ENCODE assay signal across 1 cellular context in genomic region chr1:158716335-158716734, GRCh38.
A peak's percentile ranks its signal among the peaks of the same experiment; 100 is the strongest.
TF ChIP-seq lines count a peak whose summit lies in the region.

No MANE protein-coding gene starts in this region.

TF ChIP-seq in K562, 482 proteins besides CTCF, POLR2A, EP300 and RAD21:
- TF ChIP-seq SIX5 (IDR thresholded peaks at IDR 0.05; ENCODE audit: borderline replicate concordance in 1 of 2, insufficient read depth in 1 of 2, low read depth in 1 of 2, low read length in 2 of 2) = no peak
- TF ChIP-seq ATF3 (IDR thresholded peaks at IDR 0.05) = peak; percentile 42; the same call in 1 of the 2 replicates
- TF ChIP-seq ATF3 (CRISPR knock-in tag; conservative IDR thresholded peaks at IDR 0.05) = no peak
- no peak for TF ChIP-seq ZNF76 (CRISPR knock-in tag; IDR thresholded peaks at IDR 0.05; ENCODE audit: borderline replicate concordance)
- TF ChIP-seq RBM25 (IDR thresholded peaks at IDR 0.05; ENCODE audit: low read depth, low read length, severe bottlenecking) = no peak
- no peak for TF ChIP-seq PCBP2 (IDR thresholded peaks at IDR 0.05; ENCODE audit: low read depth, low read length, poor library complexity, severe bottlenecking)
TF ChIP-seq in K562: peak in this region for 1.
